Comparison of ENCODE assay signal across 14 cellular contexts in genomic region chr4:159178147-159178541, GRCh38.
DNase-seq lines count a peak whose midpoint lies in the region; ATAC-seq and TF ChIP-seq lines count a peak whose summit lies in the region.
"Had no signal": no experiment of that assay in that cellular context is flagged by ENCODE, and none has a peak within 500 bp of the region (broad histone marks: within the 10 kb centered on the region; RNA-seq: fewer than 3 reads in every experiment).

No MANE protein-coding gene starts in this region.

- peak; percentile 41 for ATAC-seq in GM21447 (IDR thresholded peaks at IDR 0.05; ENCODE audit: unreplicated experiment)
- no peak for ATAC-seq in WTC11

- H3K4me3 ChIP-seq in NB4 (ENCODE audit: low read depth, low read length) (no peak overlapping the region), fibroblast of mammary gland (ENCODE audit: control insufficient read depth, low read depth, low read length) (no peak overlapping the region)
- H3K4me3 ChIP-seq: colonic mucosa, right lobe of liver, SJSA1 had no signal

- no peaks in the 10 kb centered on the region for H3K27me3 Mint-ChIP-seq in WTC11 (ENCODE audit: low read depth)

- CTCF ChIA-PET in WTC11 (lab: Charles Lee), result interaction anchor here (1.9 kb wide), 1 partner anchor 322 kb away, joined by 4 read pairs; no protein-coding TSS in a partner anchor

- H3K4me1 Mint-ChIP-seq in WTC11, result peaks cover 59% of the 10 kb centered on the region

- H3K9me3 Mint-ChIP-seq in WTC11, result peaks cover 2% of the 10 kb centered on the region; the same call in 1 of the 2 replicates
- H3K9me3 Mint-ChIP-seq: stimulated activated naive CD8-positive, alpha-beta T cell treated with anti-CD3 and anti-CD28 coated beads, Interleukin-15, Interleukin-2, amounts not matched to agents 100 ng/mL and 50 ng/mL, for 24 hours had no signal

- POLR2A ChIA-PET in WTC11 (lab: Charles Lee), result interaction anchor here (0.7 kb wide), 1 partner anchor 1703 kb away, joined by 4 read pairs; no protein-coding TSS in a partner anchor

- DNase-seq in CD1c-positive myeloid dendritic cell (ENCODE audit: extremely low spot score) (peak; percentile 73), NB4 (ENCODE audit: low read depth) (peak; percentile 15), fibroblast of mammary gland (ENCODE audit: low read depth) (peak; percentile 58), WTC11 (ENCODE audit: low spot score) (no peak), epidermal melanocyte (ENCODE audit: insufficient read length, low spot score) (no peak)
- no peak for DNase-seq in stimulated activated CD8-positive, alpha-beta memory T cell treated with anti-CD3 and anti-CD28 coated beads, Interleukin-4, amount 100 ng/mL, for 48 hours
- no peak for DNase-seq in effector CD8-positive, alpha-beta T cell (lab: John Stamatoyannopoulos, UW)
- DNase-seq: colonic mucosa, DMS79, KG1, right lobe of liver had no signal

- peaks cover under 1% of the 10 kb centered on the region; the same call in 1 of the 2 replicates for H3K36me3 Mint-ChIP-seq in WTC11

- TF ChIP-seq CTCF in NB4 (IDR thresholded peaks at IDR 0.05; ENCODE audit: low read depth, low read length) (no peak), fibroblast of mammary gland (conservative IDR thresholded peaks at IDR 0.05; ENCODE audit: control insufficient read depth, insufficient read depth, low read depth, low read length) (no peak), WTC11 (IDR thresholded peaks at IDR 0.05) (no peak)

- no peak overlapping the region for H3K4me3 Mint-ChIP-seq in WTC11
- H3K4me3 Mint-ChIP-seq: stimulated activated naive CD8-positive, alpha-beta T cell treated with anti-CD3 and anti-CD28 coated beads, Interleukin-15, Interleukin-2, amounts not matched to agents 100 ng/mL and 50 ng/mL, for 24 hours had no signal

- H3K27ac Mint-ChIP-seq in WTC11, result no peak overlapping the region
- H3K27ac Mint-ChIP-seq: stimulated activated naive CD8-positive, alpha-beta T cell treated with anti-CD3 and anti-CD28 coated beads, Interleukin-15, Interleukin-2, amounts not matched to agents 100 ng/mL and 50 ng/mL, for 24 hours had no signal

- no peak for TF ChIP-seq POLR2A in NB4 (IDR thresholded peaks at IDR 0.05; ENCODE audit: extremely low read depth, insufficient read length)

TF ChIP-seq in WTC11, 78 proteins besides CTCF, POLR2A, EP300 and RAD21:
- TF ChIP-seq PRDM15 (CRISPR knock-in tag; IDR thresholded peaks at IDR 0.05), result no peak
- TF ChIP-seq NR1H2 (CRISPR knock-in tag; IDR thresholded peaks at IDR 0.05), result no peak
- TF ChIP-seq HMGA2 (CRISPR knock-in tag; IDR thresholded peaks at IDR 0.05), result no peak
- no peak for TF ChIP-seq ZBTB43 (CRISPR knock-in tag; IDR thresholded peaks at IDR 0.05)
- TF ChIP-seq MYBL2 (CRISPR knock-in tag; IDR thresholded peaks at IDR 0.05), result no peak
- TF ChIP-seq, protein P1, sequence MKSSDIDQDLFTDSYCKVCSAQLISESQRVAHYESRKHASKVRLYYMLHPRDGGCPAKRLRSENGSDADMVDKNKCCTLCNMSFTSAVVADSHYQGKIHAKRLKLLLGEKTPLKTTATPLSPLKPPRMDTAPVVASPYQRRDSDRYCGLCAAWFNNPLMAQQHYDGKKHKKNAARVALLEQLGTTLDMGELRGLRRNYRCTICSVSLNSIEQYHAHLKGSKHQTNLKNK (CRISPR knock-in tag; IDR thresholded peaks at IDR 0.05), result no peak
- TF ChIP-seq CBFB (CRISPR knock-in tag; IDR thresholded peaks at IDR 0.05; ENCODE audit: low read depth), result no peak
- TF ChIP-seq RORB (CRISPR knock-in tag; IDR thresholded peaks at IDR 0.05), result no peak

Comparison
In these comparisons a context has a peak if more than half of its experiments do, and no peak if none do; other contexts are left out.
1. DNase-seq: peak in CD1c-positive myeloid dendritic cell (single experiment), NB4 (single experiment) and fibroblast of mammary gland (single experiment); none in stimulated activated CD8-positive, alpha-beta memory T cell treated with anti-CD3 and anti-CD28 coated beads, Interleukin-4, amount 100 ng/mL, for 48 hours (single experiment), WTC11 (single experiment), epidermal melanocyte (single experiment) and effector CD8-positive, alpha-beta T cell (single experiment).